Comparison of ENCODE assay signal across 20 cellular contexts in genomic region chr3:8097690-8098089, GRCh38.
"Had no signal": no experiment of that assay in that cellular context is flagged by ENCODE, and none has a peak within 500 bp of the region (broad histone marks: within the 10 kb centered on the region; RNA-seq: fewer than 3 reads in every experiment).

No MANE protein-coding gene starts in this region.

- ATAC-seq: gastrocnemius medialis; heart right ventricle; left ventricle myocardium superior; stimulated activated naive CD8-positive, alpha-beta T cell treated with anti-CD3 and anti-CD28 coated beads, Interleukin-15, Interleukin-2, amounts not matched to agents 100 U/mL and 50 U/mL, for 24 hours had no signal

- H3K27me3 ChIP-seq: dorsolateral prefrontal cortex, gastrocnemius medialis, heart right ventricle, right atrium auricular region, tibial nerve had no signal

- H3K4me1 Mint-ChIP-seq: memory B cell had no signal

- DNase-seq: activated CD4-positive, alpha-beta T cell treated with anti-CD3 and anti-CD28 coated beads for 1 hour; dorsolateral prefrontal cortex; erythroblast; gastrocnemius medialis; heart right ventricle; kidney glomerular epithelial cell; left ventricle myocardium superior; stimulated activated CD4-positive, alpha-beta T cell treated with anti-CD3 and anti-CD28 coated beads, Interleukin-12 subunit alpha, Interleukin-12 subunit beta, amount 100 ng/mL, for 4 hours; stimulated activated CD4-positive, alpha-beta T cell treated with anti-CD3 and anti-CD28 coated beads, Interleukin-1b, Interleukin-23, amount 100 ng/mL, for 48 hours; stimulated activated naive CD8-positive, alpha-beta T cell treated with anti-CD3 and anti-CD28 coated beads, Interleukin-15, Interleukin-2, amounts not matched to agents 100 U/mL and 50 U/mL, for 24 hours; substantia nigra; T-helper 1 cell; T1000 had no signal

- H3K36me3 Mint-ChIP-seq: activated naive CD8-positive, alpha-beta T cell; memory B cell had no signal

- H3K27ac Mint-ChIP-seq: activated naive CD8-positive, alpha-beta T cell; activated T-helper 1 cell treated with anti-CD3 and anti-CD28 coated beads, Interleukin-12 subunit alpha, Interleukin-12 subunit beta, Interleukin-2, Interleukin-4 antibody, amounts not matched to agents 30 ng/mL and 10 ng/mL and 1 ng/mL, durations not matched to agents 14 hours and 24 hours and 36 hours; memory B cell had no signal

- H3K4me3 ChIP-seq: dorsolateral prefrontal cortex, gastrocnemius medialis, heart right ventricle, prostate gland, right atrium auricular region, tibial nerve had no signal

- H3K9me3 ChIP-seq: gastrocnemius medialis, heart right ventricle, prostate gland, right atrium auricular region, tibial nerve had no signal

- H3K9me3 Mint-ChIP-seq: activated T-helper 1 cell treated with anti-CD3 and anti-CD28 coated beads, Interleukin-12 subunit alpha, Interleukin-12 subunit beta, Interleukin-2, Interleukin-4 antibody, amounts not matched to agents 30 ng/mL and 10 ng/mL and 1 ng/mL, durations not matched to agents 14 hours and 24 hours and 36 hours; memory B cell; neural crest cell had no signal

- H3K4me3 Mint-ChIP-seq: activated naive CD8-positive, alpha-beta T cell; activated T-helper 1 cell treated with anti-CD3 and anti-CD28 coated beads, Interleukin-12 subunit alpha, Interleukin-12 subunit beta, Interleukin-2, Interleukin-4 antibody, amounts not matched to agents 30 ng/mL and 10 ng/mL and 1 ng/mL, durations not matched to agents 14 hours and 24 hours and 36 hours; memory B cell; neural crest cell had no signal

- H3K4me1 ChIP-seq: gastrocnemius medialis, heart right ventricle, prostate gland, right atrium auricular region, tibial nerve had no signal

- H3K27ac ChIP-seq: dorsolateral prefrontal cortex, gastrocnemius medialis, heart right ventricle, prostate gland, right atrium auricular region, tibial nerve had no signal

- H3K36me3 ChIP-seq: gastrocnemius medialis, heart right ventricle, prostate gland, right atrium auricular region, tibial nerve had no signal

- H3K27me3 Mint-ChIP-seq: activated naive CD8-positive, alpha-beta T cell had no signal
